Comparison of ENCODE assay signal across 17 cellular contexts in the genomic region with DNA sequence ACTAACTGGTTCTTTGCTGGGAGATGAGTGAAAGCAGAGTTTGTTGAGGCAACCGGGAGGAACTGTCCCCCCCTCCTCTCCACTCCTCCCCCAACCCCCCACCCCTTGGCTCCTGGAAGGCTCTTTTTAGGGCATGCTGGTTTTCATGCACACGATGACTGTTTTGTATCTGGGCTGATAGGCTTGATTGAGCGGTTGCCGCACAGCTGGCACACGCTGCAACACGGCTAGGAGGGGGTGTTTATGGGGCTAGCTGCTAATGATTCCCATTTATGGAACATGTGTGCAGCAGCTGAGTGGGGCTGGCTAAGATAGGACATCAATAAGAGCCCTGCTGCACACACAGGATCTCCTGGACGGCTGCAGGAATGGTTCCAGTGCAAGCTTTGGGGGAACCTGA.
A peak's percentile ranks its signal among the peaks of the same experiment; 100 is the strongest.
DNase-seq lines count a peak whose midpoint lies in the region; ATAC-seq and TF ChIP-seq lines count a peak whose summit lies in the region.
"Had no signal": no experiment of that assay in that cellular context is flagged by ENCODE, and none has a peak within 500 bp of the region (broad histone marks: within the 10 kb centered on the region; RNA-seq: fewer than 3 reads in every experiment).

No MANE protein-coding gene starts in this region.

- no peaks in the 10 kb centered on the region for H3K36me3 ChIP-seq in BLaER1 treated with 17β-estradiol and CSF1 and Interleukin-3, amounts not matched to agents 10 nM and 100 nM
- H3K36me3 ChIP-seq in mesenchymal stem cell (ENCODE audit: control insufficient read depth in 1 of 2, insufficient read depth in 2 of 2, low read depth in 1 of 2, low read length in 2 of 2) = no peaks in the 10 kb centered on the region
- H3K36me3 ChIP-seq in transverse colon = no peaks in the 10 kb centered on the region
- no peaks in the 10 kb centered on the region for H3K36me3 ChIP-seq in Peyer's patch

- H3K23ac ChIP-seq in mesenchymal stem cell (ENCODE audit: low read length in 2 of 2) = no peak overlapping the region

- H2BK12ac ChIP-seq in mesenchymal stem cell (ENCODE audit: low read length in 2 of 2) = no peak overlapping the region

- intact Hi-C loops in transverse colon (cut with DNase I; ENCODE audit: low total_unique reads) = no loop called here

- peaks cover 0 to 7% (median 0%) of the 10 kb centered on the region in 11 experiments; a peak in 3 of 22 replicates for H3K9me3 ChIP-seq in BLaER1 treated with 17β-estradiol and CSF1 and Interleukin-3, amounts not matched to agents 10 nM and 100 nM (replicated peaks in 1 of 11)
- H3K9me3 ChIP-seq in mesenchymal stem cell (ENCODE audit: control insufficient read depth, low read length) (no peaks in the 10 kb centered on the region), transverse colon (no peaks in the 10 kb centered on the region), Peyer's patch (no peaks in the 10 kb centered on the region)

- no peak overlapping the region for H3K4me3 ChIP-seq in BLaER1 treated with 17β-estradiol and CSF1 and Interleukin-3, amounts not matched to agents 10 nM and 100 nM
- no peak overlapping the region for H3K4me3 ChIP-seq in mesenchymal stem cell (ENCODE audit: insufficient read depth in 1 of 2, low read depth in 1 of 2, low read length in 2 of 2)
- H3K4me3 ChIP-seq in transverse colon = no peak overlapping the region
- no peak overlapping the region for H3K4me3 ChIP-seq in Peyer's patch

- in situ Hi-C loops in transverse colon (cut with MboI; ENCODE audit: low pct_ligation_motif_present in 1 of 4, low pct_unique_long_range_greater_than_20kb in 1 of 4, low sequenced_read_pairs in 3 of 4) = loop anchor here in 1 of 4 donors (25.0 kb wide), 1 partner anchor 361 kb away; no protein-coding TSS in a partner anchor

- TF ChIP-seq CTCF in transverse colon (IDR thresholded peaks at IDR 0.05) (no peak), Peyer's patch (IDR thresholded peaks at IDR 0.05) (no peak)

- no peak overlapping the region for H4K8ac ChIP-seq in mesenchymal stem cell (ENCODE audit: low read length)

- no peak for TF ChIP-seq POLR2A in transverse colon (IDR thresholded peaks at IDR 0.05)
- no peak for TF ChIP-seq POLR2A in Peyer's patch (IDR thresholded peaks at IDR 0.05)

- no peak for TF ChIP-seq EP300 in transverse colon (IDR thresholded peaks at IDR 0.05; ENCODE audit: low read depth)

- no peak overlapping the region for H3K27ac ChIP-seq in BLaER1 treated with 17β-estradiol and CSF1 and Interleukin-3, amounts not matched to agents 10 nM and 100 nM
- H3K27ac ChIP-seq in mesenchymal stem cell (ENCODE audit: low read length, poor library complexity, severe bottlenecking) = no peak overlapping the region
- peak overlapping the region in 3 of 4 donors; percentile 16 to 82 (median 74) for H3K27ac ChIP-seq in transverse colon
- peak overlapping the region in 1 of 4 donors; percentile 14 for H3K27ac ChIP-seq in Peyer's patch
- H3K27ac ChIP-seq: C4-2B had no signal

- peaks cover 44 to 73% (median 47%) of the 10 kb centered on the region in 10 experiments for H3K4me1 ChIP-seq in BLaER1 treated with 17β-estradiol and CSF1 and Interleukin-3, amounts not matched to agents 10 nM and 100 nM
- H3K4me1 ChIP-seq in mesenchymal stem cell (ENCODE audit: control insufficient read depth, insufficient read depth, low read depth, low read length) (peaks cover 7% of the 10 kb centered on the region), transverse colon (peaks cover 7 to 36% (median 17%) of the 10 kb centered on the region in 4 donors), Peyer's patch (peaks cover 0 to 3% (median 0%) of the 10 kb centered on the region in 4 donors)

- WGBS in mesenchymal stem cell = 92% methylated on average over 6 of the region's 7 CpGs
- 67 to 84% methylated on average over 1 to 7 of the region's 7 CpGs for WGBS in transverse colon (ENCODE audit: low coverage in 1 of 2), 2 donors

- peaks cover 0 to 18% of the 10 kb centered on the region in 2 donors for H3K9me3 Mint-ChIP-seq in activated naive CD4-positive, alpha-beta T cell treated with anti-CD3 and anti-CD28 coated beads, Interleukin-2, amount 50 U/mL, for 72 hours

- no peak overlapping the region for H3K9ac ChIP-seq in BLaER1 treated with 17β-estradiol and CSF1 and Interleukin-3, amounts not matched to agents 10 nM and 100 nM
- peak overlapping the region; percentile 93 for H3K9ac ChIP-seq in mesenchymal stem cell (ENCODE audit: low read length)

- no peak for ATAC-seq in activated naive CD4-positive, alpha-beta T cell treated with anti-CD3 and anti-CD28 coated beads, Interleukin-2, amount 50 U/mL, for 72 hours

- H2AFZ ChIP-seq in mesenchymal stem cell (ENCODE audit: low read depth, low read length) = no peak overlapping the region

- no peaks in the 10 kb centered on the region for H4K20me1 ChIP-seq in BLaER1 treated with 17β-estradiol and CSF1 and Interleukin-3, amounts not matched to agents 10 nM and 100 nM

- H2BK5ac ChIP-seq in mesenchymal stem cell (ENCODE audit: low read depth, low read length, poor library complexity, severe bottlenecking) = no peak overlapping the region

- H4K91ac ChIP-seq in mesenchymal stem cell (ENCODE audit: low read length) = no peak overlapping the region

- H3K36me3 Mint-ChIP-seq in activated naive CD4-positive, alpha-beta T cell treated with anti-CD3 and anti-CD28 coated beads, Interleukin-2, amount 50 U/mL, for 72 hours = no peaks in the 10 kb centered on the region

- no peak overlapping the region for H2BK15ac ChIP-seq in mesenchymal stem cell (ENCODE audit: low read depth, poor library complexity, severe bottlenecking)

- H3K27ac Mint-ChIP-seq in activated naive CD4-positive, alpha-beta T cell treated with anti-CD3 and anti-CD28 coated beads, Interleukin-2, amount 50 U/mL, for 72 hours = no peak overlapping the region

- H3K4ac ChIP-seq in mesenchymal stem cell (ENCODE audit: low read depth in 1 of 2, low read length in 2 of 2) = no peak overlapping the region

- peak; percentile 34 for DNase-seq in SK-N-DZ (ENCODE audit: low spot score)
- no peak for DNase-seq in mesenchymal stem cell
- no peak for DNase-seq in transverse colon
- DNase-seq in activated naive CD4-positive, alpha-beta T cell treated with anti-CD3 and anti-CD28 coated beads, Interleukin-2, amount 50 U/mL, for 72 hours (ENCODE audit: low spot score in 2 of 2) = no peak
- no peak for DNase-seq in activated naive CD4-positive, alpha-beta T cell treated with anti-CD3 and anti-CD28 coated beads, Interleukin-2, amount 50 U/mL, for 16 hours
- no peak for DNase-seq in Peyer's patch
- DNase-seq: DMS79 treated with DMSO at 0.1 percent for 48 hours, HCEC 1CT, IMR-90, NCI-H1048, NCI-H2081, NCI-H446 treated with DMSO at 0.1 percent for 48 hours, OCI-M1, RPMI8226, SHP77 treated with DMSO at 0.1 percent for 48 hours had no signal

- no peak overlapping the region for H2AK5ac ChIP-seq in mesenchymal stem cell (ENCODE audit: low read length, severe bottlenecking)

- peak overlapping the region; percentile 40 to 75 (median 60); a peak in 20 of 22 replicates for H3K4me2 ChIP-seq in BLaER1 treated with 17β-estradiol and CSF1 and Interleukin-3, amounts not matched to agents 10 nM and 100 nM
- H3K4me2 ChIP-seq in mesenchymal stem cell (ENCODE audit: low read length, poor library complexity, severe bottlenecking) = no peak overlapping the region

- no peak overlapping the region for H2BK120ac ChIP-seq in mesenchymal stem cell (ENCODE audit: low read depth, low read length)

- no peaks in the 10 kb centered on the region for H3K79me1 ChIP-seq in mesenchymal stem cell (replicated peaks; ENCODE audit: low read length, poor library complexity, severe bottlenecking)

- H3K14ac ChIP-seq in mesenchymal stem cell (ENCODE audit: low read length in 2 of 2) = no peak overlapping the region

- no peak overlapping the region for H3K18ac ChIP-seq in mesenchymal stem cell (ENCODE audit: low read depth in 1 of 2, low read length in 2 of 2)

- no peaks in the 10 kb centered on the region for H3K27me3 ChIP-seq in BLaER1 treated with 17β-estradiol and CSF1 and Interleukin-3, amounts not matched to agents 10 nM and 100 nM
- H3K27me3 ChIP-seq in mesenchymal stem cell (ENCODE audit: control insufficient read depth in 1 of 2, insufficient read depth in 1 of 2, low read length in 2 of 2) = no peaks in the 10 kb centered on the region
- H3K27me3 ChIP-seq in transverse colon = no peaks in the 10 kb centered on the region
- no peaks in the 10 kb centered on the region for H3K27me3 ChIP-seq in Peyer's patch

Comparison
In these comparisons a context has a peak if more than half of its experiments do, and no peak if none do; other contexts are left out.
1. H3K27ac ChIP-seq: peak in transverse colon (3 of 4); none in BLaER1 treated with 17β-estradiol and CSF1 and Interleukin-3, amounts not matched to agents 10 nM and 100 nM (0 of 11) and mesenchymal stem cell (single experiment).